9 cellular contexts compared by ENCODE assay signal in genomic region chr14:21039059-21039422, GRCh38. TPM values are rescaled to one million over a fixed set of nuclear protein-coding genes. Genes with fewer than 3 reads are reported as not detected.
DNase-seq lines count a peak whose midpoint lies in the region; ATAC-seq, FAIRE-seq and TF ChIP-seq lines count a peak whose summit lies in the region.
"Had no signal": no experiment of that assay in that cellular context is flagged by ENCODE, and none has a peak within 500 bp of the region (broad histone marks: within the 10 kb centered on the region; RNA-seq: fewer than 3 reads in every experiment).

No MANE protein-coding gene starts in this region.

- TF ChIP-seq CTCF in osteocyte (IDR thresholded peaks at IDR 0.05) (no peak), D721Med (IDR thresholded peaks at IDR 0.05; ENCODE audit: insufficient read depth, missing control alignments) (no peak)
- no peak for TF ChIP-seq CTCF in activated CD8-positive, alpha-beta T cell treated with anti-CD3 and anti-CD28 coated beads for 36 hours (IDR thresholded peaks at IDR 0.05)

- H3K27ac Mint-ChIP-seq in osteocyte (ENCODE audit: unreplicated experiment): peak overlapping the region; percentile 28
- H3K27ac Mint-ChIP-seq in activated CD4-positive, alpha-beta memory T cell treated with anti-CD3 and anti-CD28 coated beads for 36 hours: no peak overlapping the region
- H3K27ac Mint-ChIP-seq in activated CD8-positive, alpha-beta T cell treated with anti-CD3 and anti-CD28 coated beads for 36 hours: no peak overlapping the region
- H3K27ac Mint-ChIP-seq: CD4-positive, CD25-positive, alpha-beta regulatory T cell had no signal

- peak; percentile 97 for ATAC-seq in Right ventricle myocardium inferior
- no peak for ATAC-seq in GM18520 (IDR thresholded peaks at IDR 0.05; ENCODE audit: unreplicated experiment)
- ATAC-seq in activated CD8-positive, alpha-beta T cell treated with anti-CD3 and anti-CD28 coated beads for 36 hours: no peak

- peaks cover 31% of the 10 kb centered on the region for H3K4me1 Mint-ChIP-seq in osteocyte (ENCODE audit: unreplicated experiment)
- H3K4me1 Mint-ChIP-seq in activated CD4-positive, alpha-beta memory T cell treated with anti-CD3 and anti-CD28 coated beads for 36 hours (ENCODE audit: low read depth): peaks cover 4% of the 10 kb centered on the region
- no peaks in the 10 kb centered on the region for H3K4me1 Mint-ChIP-seq in activated CD8-positive, alpha-beta T cell treated with anti-CD3 and anti-CD28 coated beads for 36 hours (ENCODE audit: low read depth)
- H3K4me1 Mint-ChIP-seq: CD4-positive, CD25-positive, alpha-beta regulatory T cell had no signal

- no peak overlapping the region for H3K4me3 Mint-ChIP-seq in osteocyte (ENCODE audit: unreplicated experiment)
- no peak overlapping the region for H3K4me3 Mint-ChIP-seq in activated CD4-positive, alpha-beta memory T cell treated with anti-CD3 and anti-CD28 coated beads for 36 hours
- no peak overlapping the region for H3K4me3 Mint-ChIP-seq in activated CD8-positive, alpha-beta T cell treated with anti-CD3 and anti-CD28 coated beads for 36 hours
- H3K4me3 Mint-ChIP-seq: CD4-positive, CD25-positive, alpha-beta regulatory T cell had no signal

- in situ Hi-C loops in SK-MEL-5 (cut with HindIII; ENCODE audit: low pct_unique_long_range_greater_than_20kb, low sequenced_read_pairs): no loop called here

- peaks cover 31% of the 10 kb centered on the region for H3K27me3 Mint-ChIP-seq in osteocyte (ENCODE audit: unreplicated experiment)
- no peaks in the 10 kb centered on the region for H3K27me3 Mint-ChIP-seq in activated CD4-positive, alpha-beta memory T cell treated with anti-CD3 and anti-CD28 coated beads for 36 hours
- H3K27me3 Mint-ChIP-seq in activated CD8-positive, alpha-beta T cell treated with anti-CD3 and anti-CD28 coated beads for 36 hours: peaks cover 3% of the 10 kb centered on the region

- DNase-seq in COLO668 (lab: John Stamatoyannopoulos, UW; ENCODE audit: unreplicated experiment) (peak; percentile 9), SK-MEL-5 (ENCODE audit: low read depth, low spot score) (peak; percentile 70), Right ventricle myocardium inferior (ENCODE audit: missing footprints) (peak; percentile 91), osteocyte (ENCODE audit: extremely low spot score, unreplicated experiment) (no peak), D721Med (ENCODE audit: insufficient read length, low spot score) (no peak)
- no peak for DNase-seq in activated CD4-positive, alpha-beta memory T cell treated with anti-CD3 and anti-CD28 coated beads for 36 hours
- DNase-seq in activated CD8-positive, alpha-beta T cell treated with anti-CD3 and anti-CD28 coated beads for 36 hours: no peak
- DNase-seq: CD4-positive, CD25-positive, alpha-beta regulatory T cell had no signal

- no peaks in the 10 kb centered on the region for H3K36me3 Mint-ChIP-seq in osteocyte (ENCODE audit: unreplicated experiment)
- no peaks in the 10 kb centered on the region for H3K36me3 Mint-ChIP-seq in activated CD4-positive, alpha-beta memory T cell treated with anti-CD3 and anti-CD28 coated beads for 36 hours
- H3K36me3 Mint-ChIP-seq in activated CD8-positive, alpha-beta T cell treated with anti-CD3 and anti-CD28 coated beads for 36 hours (ENCODE audit: low read depth): no peaks in the 10 kb centered on the region
- H3K36me3 Mint-ChIP-seq: CD4-positive, CD25-positive, alpha-beta regulatory T cell had no signal

- no peaks in the 10 kb centered on the region for H3K9me3 Mint-ChIP-seq in osteocyte (ENCODE audit: unreplicated experiment)
- no peaks in the 10 kb centered on the region for H3K9me3 Mint-ChIP-seq in activated CD4-positive, alpha-beta memory T cell treated with anti-CD3 and anti-CD28 coated beads for 36 hours
- H3K9me3 Mint-ChIP-seq in activated CD8-positive, alpha-beta T cell treated with anti-CD3 and anti-CD28 coated beads for 36 hours: no peaks in the 10 kb centered on the region

- intact Hi-C loops in Right ventricle myocardium inferior (cut with DNase I): loop anchor here (1.0 kb wide), 1 partner anchor 14 kb away; the partner anchor contains the start of gene NDRG2
- intact Hi-C loops in activated CD4-positive, alpha-beta memory T cell treated with anti-CD3 and anti-CD28 coated beads for 36 hours (cut with micrococcal nuclease): no loop called here
- intact Hi-C loops in activated CD8-positive, alpha-beta T cell treated with anti-CD3 and anti-CD28 coated beads for 36 hours (cut with micrococcal nuclease): no loop called here

- FAIRE-seq in D721Med (lab: Jason Lieb, UNC): no peak

- CTCF ChIA-PET in activated CD4-positive, alpha-beta memory T cell treated with anti-CD3 and anti-CD28 coated beads for 36 hours (lab: Charles Lee): interaction anchor here (1.1 to 3.9 kb wide), 6 partner anchors 18 to 69 kb away, joined by 3 to 115 read pairs (median 6); no protein-coding TSS in a partner anchor
- CTCF ChIA-PET in activated CD8-positive, alpha-beta T cell treated with anti-CD3 and anti-CD28 coated beads for 36 hours (lab: Charles Lee): interaction anchor here (0.9 to 7.0 kb wide), 7 partner anchors 8 to 85 kb away, joined by 3 to 218 read pairs (median 12); partner anchors contain the start of gene TPPP2

- POLR2A ChIA-PET in activated CD4-positive, alpha-beta memory T cell treated with anti-CD3 and anti-CD28 coated beads for 36 hours (lab: Charles Lee): no interaction called here
- POLR2A ChIA-PET in activated CD8-positive, alpha-beta T cell treated with anti-CD3 and anti-CD28 coated beads for 36 hours (lab: Charles Lee): interaction anchor here (1.1 kb wide), 1 partner anchor 10 kb away, joined by 4 read pairs; no protein-coding TSS in a partner anchor

RNA-seq across cellular contexts. Expression of gene RNASE7, which starts 3.1 kb away (rescaled TPM):
- total RNA-seq in SK-MEL-5 (2014; rRNA removed; shearing (Covaris generic)): not detected in 2 replicates
- 0.76 TPM in 1 of 2 replicates, not detected in the other for polyA plus RNA-seq in SK-MEL-5 (2015; cell fraction: cytosol; rRNA removed)
- not detected in 2 replicates for polyA plus RNA-seq in SK-MEL-5 (2015; cell fraction: nucleus; rRNA removed)
- total RNA-seq in Right ventricle myocardium inferior: not detected
- not detected in 2 replicates for total RNA-seq in osteocyte
- total RNA-seq in activated CD4-positive, alpha-beta memory T cell treated with anti-CD3 and anti-CD28 coated beads for 36 hours: not detected
- not detected for total RNA-seq in activated CD8-positive, alpha-beta T cell treated with anti-CD3 and anti-CD28 coated beads for 36 hours
- total RNA-seq: CD4-positive, CD25-positive, alpha-beta regulatory T cell had no signal
- polyA plus RNA-seq: CD4-positive, CD25-positive, alpha-beta regulatory T cell had no signal

RNA-seq across cellular contexts. Expression of gene RNASE13, which starts 4.4 kb away (rescaled TPM):
- not detected in 2 replicates for total RNA-seq in SK-MEL-5 (2014; rRNA removed; shearing (Covaris generic))
- not detected in 2 replicates for polyA plus RNA-seq in SK-MEL-5 (2015; cell fraction: cytosol; rRNA removed)
- polyA plus RNA-seq in SK-MEL-5 (2015; cell fraction: nucleus; rRNA removed): not detected in 2 replicates
- total RNA-seq in Right ventricle myocardium inferior (not detected), osteocyte (not detected in 2 replicates)
- total RNA-seq in activated CD4-positive, alpha-beta memory T cell treated with anti-CD3 and anti-CD28 coated beads for 36 hours: not detected
- total RNA-seq in activated CD8-positive, alpha-beta T cell treated with anti-CD3 and anti-CD28 coated beads for 36 hours: not detected
- total RNA-seq: CD4-positive, CD25-positive, alpha-beta regulatory T cell had no signal
- polyA plus RNA-seq: CD4-positive, CD25-positive, alpha-beta regulatory T cell had no signal

RNA-seq across cellular contexts. Expression of gene TPPP2, which starts 9.0 kb away (rescaled TPM):
- total RNA-seq in SK-MEL-5 (2014; rRNA removed; shearing (Covaris generic)): not detected in 2 replicates
- not detected in 2 replicates for polyA plus RNA-seq in SK-MEL-5 (2015; cell fraction: cytosol; rRNA removed)
- not detected in 2 replicates for polyA plus RNA-seq in SK-MEL-5 (2015; cell fraction: nucleus; rRNA removed)
- 1.1 TPM for total RNA-seq in Right ventricle myocardium inferior
- not detected in 2 replicates for total RNA-seq in osteocyte
- total RNA-seq in activated CD4-positive, alpha-beta memory T cell treated with anti-CD3 and anti-CD28 coated beads for 36 hours: not detected
- total RNA-seq in activated CD8-positive, alpha-beta T cell treated with anti-CD3 and anti-CD28 coated beads for 36 hours: not detected
- total RNA-seq: CD4-positive, CD25-positive, alpha-beta regulatory T cell had no signal
- polyA plus RNA-seq: CD4-positive, CD25-positive, alpha-beta regulatory T cell had no signal

RNA-seq across cellular contexts. Expression of gene NDRG2, which starts 14.2 kb away (rescaled TPM):
- total RNA-seq in SK-MEL-5 (2014; rRNA removed; shearing (Covaris generic)): 12.0 and 13.4 TPM in 2 replicates
- 18.4 and 19.7 TPM in 2 replicates for polyA plus RNA-seq in SK-MEL-5 (2015; cell fraction: cytosol; rRNA removed)
- 71.8 and 111 TPM in 2 replicates for polyA plus RNA-seq in SK-MEL-5 (2015; cell fraction: nucleus; rRNA removed)
- total RNA-seq in Right ventricle myocardium inferior: 321 TPM
- 8.0 and 8.6 TPM in 2 replicates for total RNA-seq in osteocyte
- total RNA-seq in activated CD4-positive, alpha-beta memory T cell treated with anti-CD3 and anti-CD28 coated beads for 36 hours: 1 to 10 TPM; 7.7 to 9.6 TPM
- total RNA-seq in activated CD8-positive, alpha-beta T cell treated with anti-CD3 and anti-CD28 coated beads for 36 hours: 1 to 10 TPM; 4.3 to 5.3 TPM

RNA-seq across cellular contexts. Expression of gene RNASE8, which starts 18.6 kb away (rescaled TPM):
- total RNA-seq in SK-MEL-5 (2014; rRNA removed; shearing (Covaris generic)): not detected in 2 replicates
- polyA plus RNA-seq in SK-MEL-5 (2015; cell fraction: cytosol; rRNA removed): not detected in 2 replicates
- not detected in 2 replicates for polyA plus RNA-seq in SK-MEL-5 (2015; cell fraction: nucleus; rRNA removed)
- total RNA-seq in Right ventricle myocardium inferior (not detected), osteocyte (not detected in 2 replicates)
- total RNA-seq in activated CD4-positive, alpha-beta memory T cell treated with anti-CD3 and anti-CD28 coated beads for 36 hours: not detected
- total RNA-seq in activated CD8-positive, alpha-beta T cell treated with anti-CD3 and anti-CD28 coated beads for 36 hours: not detected
- total RNA-seq: CD4-positive, CD25-positive, alpha-beta regulatory T cell had no signal
- polyA plus RNA-seq: CD4-positive, CD25-positive, alpha-beta regulatory T cell had no signal

Comparison
In these comparisons a context has a peak if more than half of its experiments do, and no peak if none do; other contexts are left out.
1. DNase-seq: peak in COLO668 (single experiment), SK-MEL-5 (single experiment) and Right ventricle myocardium inferior (single experiment); none in osteocyte (single experiment), activated CD4-positive, alpha-beta memory T cell treated with anti-CD3 and anti-CD28 coated beads for 36 hours (single experiment), D721Med (single experiment) and activated CD8-positive, alpha-beta T cell treated with anti-CD3 and anti-CD28 coated beads for 36 hours (single experiment).